Comparison of ENCODE assay signal across 8 cellular contexts in the genomic region with DNA sequence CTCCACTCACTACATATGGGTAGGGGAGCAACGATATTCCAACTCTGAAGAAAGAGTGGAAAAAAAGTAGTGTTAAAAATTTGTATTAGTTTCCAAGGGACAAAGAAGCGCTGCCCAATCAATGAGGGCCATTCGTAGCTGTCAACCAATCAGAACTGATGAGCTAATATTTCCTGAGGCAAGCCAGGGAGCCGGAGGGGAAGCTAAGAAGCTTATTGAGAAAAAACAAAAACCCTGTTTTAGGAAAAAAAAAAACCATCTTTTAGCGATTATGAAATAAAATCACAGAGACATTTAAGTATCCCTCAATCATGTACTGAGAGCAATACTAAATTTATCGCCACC.
A peak's percentile ranks its signal among the peaks of the same experiment; 100 is the strongest.
DNase-seq lines count a peak whose midpoint lies in the region; ATAC-seq and TF ChIP-seq lines count a peak whose summit lies in the region.

No MANE protein-coding gene starts in this region.

- H3K27ac ChIP-seq in coronary artery, result peak overlapping the region; percentile 97 to 99

- peaks cover 23% of the 10 kb centered on the region for H3K4me1 Mint-ChIP-seq in stimulated activated memory B cell treated with anti-CD40 and anti-IgM and Interleukin-4, amounts not matched to agents 10 μg/mL and 1 μg/mL and 100 μg/mL, for 72 hours

- peak overlapping the region; percentile 91 for H3K4me3 ChIP-seq in coronary artery

- peak overlapping the region; percentile 96 for H3K4me3 Mint-ChIP-seq in stimulated activated memory B cell treated with anti-CD40 and anti-IgM and Interleukin-4, amounts not matched to agents 10 μg/mL and 1 μg/mL and 100 μg/mL, for 72 hours

- DNase-seq in stimulated activated CD4-positive, alpha-beta T cell treated with anti-CD3 and anti-CD28 coated beads, Interleukin-4, amount 100 ng/mL, for 1 hour, result peak; percentile 19
- DNase-seq in stimulated activated CD4-positive, alpha-beta T cell treated with anti-CD3 and anti-CD28 coated beads, Interleukin-12 subunit alpha, Interleukin-12 subunit beta, amount 100 ng/mL, for 4 hours, result no peak
- DNase-seq in NCI-H1436 treated with DMSO at 0.1 percent for 48 hours (lab: John Stamatoyannopoulos, UW), result peak; percentile 68
- peak; percentile 65 to 86 for DNase-seq in SW 1271 (lab: John Stamatoyannopoulos, UW)
- no peak for DNase-seq in coronary artery (ENCODE audit: low spot score)
- peak; percentile 77 for DNase-seq in kidney tubule cell (ENCODE audit: low spot score)

- H3K27me3 Mint-ChIP-seq in stimulated activated memory B cell treated with anti-CD40 and anti-IgM and Interleukin-4, amounts not matched to agents 10 μg/mL and 1 μg/mL and 100 μg/mL, for 72 hours, result no peaks in the 10 kb centered on the region

- ATAC-seq in stimulated activated memory B cell treated with anti-CD40 and anti-IgM and Interleukin-4, amounts not matched to agents 10 μg/mL and 1 μg/mL and 100 μg/mL, for 72 hours, result no peak
- ATAC-seq in GM18519 (IDR thresholded peaks at IDR 0.05; ENCODE audit: low FRiP score, unreplicated experiment), result no peak

- H3K36me3 Mint-ChIP-seq in stimulated activated memory B cell treated with anti-CD40 and anti-IgM and Interleukin-4, amounts not matched to agents 10 μg/mL and 1 μg/mL and 100 μg/mL, for 72 hours, result no peaks in the 10 kb centered on the region

- H3K27ac Mint-ChIP-seq in stimulated activated memory B cell treated with anti-CD40 and anti-IgM and Interleukin-4, amounts not matched to agents 10 μg/mL and 1 μg/mL and 100 μg/mL, for 72 hours, result peak overlapping the region; percentile 98

- TF ChIP-seq CTCF in coronary artery (IDR thresholded peaks at IDR 0.05), result no peak

- no peaks in the 10 kb centered on the region for H3K9me3 Mint-ChIP-seq in stimulated activated memory B cell treated with anti-CD40 and anti-IgM and Interleukin-4, amounts not matched to agents 10 μg/mL and 1 μg/mL and 100 μg/mL, for 72 hours

Comparison
In these comparisons a context has a peak if more than half of its experiments do, and no peak if none do; other contexts are left out.
1. DNase-seq: peak in stimulated activated CD4-positive, alpha-beta T cell treated with anti-CD3 and anti-CD28 coated beads, Interleukin-4, amount 100 ng/mL, for 1 hour (single experiment), NCI-H1436 treated with DMSO at 0.1 percent for 48 hours (single experiment), SW 1271 (2 of 2) and kidney tubule cell (single experiment); none in stimulated activated CD4-positive, alpha-beta T cell treated with anti-CD3 and anti-CD28 coated beads, Interleukin-12 subunit alpha, Interleukin-12 subunit beta, amount 100 ng/mL, for 4 hours (single experiment) and coronary artery (single experiment).